ENCODE assay signal across 12 cellular contexts in genomic region chr13:75319244-75319643, GRCh38.
DNase-seq lines count a peak whose midpoint lies in the region; ATAC-seq and TF ChIP-seq lines count a peak whose summit lies in the region.
"Had no signal": no experiment of that assay in that cellular context is flagged by ENCODE, and none has a peak within 500 bp of the region (broad histone marks: within the 10 kb centered on the region; RNA-seq: fewer than 3 reads in every experiment).

No MANE protein-coding gene starts in this region.

- TF ChIP-seq CTCF in nephron progenitor cell (IDR thresholded peaks at IDR 0.05), result no peak

- H3K27me3 Mint-ChIP-seq in activated CD4-positive, alpha-beta memory T cell treated with anti-CD3 and anti-CD28 coated beads, Interleukin-2, amount 10 ng/mL, durations not matched to agents 7 days and 5 days, result no peaks in the 10 kb centered on the region
- no peaks in the 10 kb centered on the region for H3K27me3 Mint-ChIP-seq in nephron progenitor cell (ENCODE audit: low read depth, poor library complexity)

- H3K27ac Mint-ChIP-seq in activated CD4-positive, alpha-beta memory T cell treated with anti-CD3 and anti-CD28 coated beads, Interleukin-2, amount 10 ng/mL, durations not matched to agents 7 days and 5 days, result peak overlapping the region; percentile 1
- no peak overlapping the region for H3K27ac Mint-ChIP-seq in nephron progenitor cell

- H3K4me1 Mint-ChIP-seq in activated CD4-positive, alpha-beta memory T cell treated with anti-CD3 and anti-CD28 coated beads, Interleukin-2, amount 10 ng/mL, durations not matched to agents 7 days and 5 days, result peaks cover 51% of the 10 kb centered on the region
- no peaks in the 10 kb centered on the region for H3K4me1 Mint-ChIP-seq in nephron progenitor cell

- no peak for ATAC-seq in HG03457 (IDR thresholded peaks at IDR 0.05; ENCODE audit: unreplicated experiment)
- no peak for ATAC-seq in HG02970 (IDR thresholded peaks at IDR 0.05; ENCODE audit: low FRiP score, unreplicated experiment)

- DNase-seq in AG08395 (ENCODE audit: low spot score) (peak; percentile 20), GM03348 (ENCODE audit: low spot score) (peak; percentile 6), hepatic stellate cell (ENCODE audit: low spot score) (peak; percentile 12), nephron progenitor cell (no peak), T1000 (lab: John Stamatoyannopoulos, UW) (no peak)
- DNase-seq in activated CD4-positive, alpha-beta memory T cell treated with anti-CD3 and anti-CD28 coated beads, Interleukin-2, amount 10 ng/mL, durations not matched to agents 7 days and 5 days, result no peak
- DNase-seq: central memory CD4-positive, alpha-beta T cell; GDM1; MG63; NCI-H345 had no signal

- no peak overlapping the region for H3K4me3 Mint-ChIP-seq in activated CD4-positive, alpha-beta memory T cell treated with anti-CD3 and anti-CD28 coated beads, Interleukin-2, amount 10 ng/mL, durations not matched to agents 7 days and 5 days
- no peak overlapping the region for H3K4me3 Mint-ChIP-seq in nephron progenitor cell

- peaks cover 3% of the 10 kb centered on the region for H3K36me3 Mint-ChIP-seq in activated CD4-positive, alpha-beta memory T cell treated with anti-CD3 and anti-CD28 coated beads, Interleukin-2, amount 10 ng/mL, durations not matched to agents 7 days and 5 days (ENCODE audit: low read depth)
- peaks cover 12% of the 10 kb centered on the region for H3K36me3 Mint-ChIP-seq in nephron progenitor cell (ENCODE audit: low read depth)

- POLR2A ChIA-PET in activated CD4-positive, alpha-beta memory T cell treated with anti-CD3 and anti-CD28 coated beads, Interleukin-2, amount 10 ng/mL, durations not matched to agents 7 days and 5 days (lab: Charles Lee), result no interaction called here

- CTCF ChIA-PET in activated CD4-positive, alpha-beta memory T cell treated with anti-CD3 and anti-CD28 coated beads, Interleukin-2, amount 10 ng/mL, durations not matched to agents 7 days and 5 days (lab: Charles Lee), result no interaction called here

- H3K9me3 Mint-ChIP-seq in activated CD4-positive, alpha-beta memory T cell treated with anti-CD3 and anti-CD28 coated beads, Interleukin-2, amount 10 ng/mL, durations not matched to agents 7 days and 5 days, result no peaks in the 10 kb centered on the region
- no peaks in the 10 kb centered on the region for H3K9me3 Mint-ChIP-seq in nephron progenitor cell

Comparison
In these comparisons a context has a peak if more than half of its experiments do, and no peak if none do; other contexts are left out.
1. DNase-seq: peak in AG08395 (single experiment), GM03348 (single experiment) and hepatic stellate cell (single experiment); none in activated CD4-positive, alpha-beta memory T cell treated with anti-CD3 and anti-CD28 coated beads, Interleukin-2, amount 10 ng/mL, durations not matched to agents 7 days and 5 days (single experiment), nephron progenitor cell (single experiment) and T1000 (single experiment).